In genomic region chr17:42347606-42348005, GRCh38 we compare ENCODE assay signal across 13 cellular contexts. TPM values are rescaled to one million over a fixed set of nuclear protein-coding genes. Genes with fewer than 3 reads are reported as not detected.
DNase-seq lines count a peak whose midpoint lies in the region; ATAC-seq and TF ChIP-seq lines count a peak whose summit lies in the region.
"Had no signal": no experiment of that assay in that cellular context is flagged by ENCODE, and none has a peak within 500 bp of the region (broad histone marks: within the 10 kb centered on the region; RNA-seq: fewer than 3 reads in every experiment).

No MANE protein-coding gene starts in this region.

- no peaks in the 10 kb centered on the region for H4K20me1 ChIP-seq in mammary epithelial cell (ENCODE audit: insufficient read depth, low read length)

- ATAC-seq in heart left ventricle (peak in 1 of 4 donors; percentile 4), natural killer cell (no peak), GM21737 (IDR thresholded peaks at IDR 0.05; ENCODE audit: unreplicated experiment) (no peak), GM21825 (IDR thresholded peaks at IDR 0.05; ENCODE audit: unreplicated experiment) (no peak)

- no peaks in the 10 kb centered on the region for H3K9me3 Mint-ChIP-seq in natural killer cell
- H3K9me3 Mint-ChIP-seq: activated CD4-positive, alpha-beta T cell treated with anti-CD3 and anti-CD28 coated beads, Interleukin-2, amount 10 ng/mL, durations not matched to agents 7 days and 5 days had no signal

- peaks cover 53% of the 10 kb centered on the region for H3K79me2 ChIP-seq in mammary epithelial cell (ENCODE audit: insufficient read depth, low read length)

- DNase-seq in heart left ventricle: no peak
- no peak for DNase-seq in cardiac septum (ENCODE audit: low spot score)
- DNase-seq in mammary epithelial cell: no peak
- no peak for DNase-seq in natural killer cell
- no peak for DNase-seq in uterus
- no peak for DNase-seq in GM19238 (ENCODE audit: insufficient read length, low spot score)
- DNase-seq: activated CD4-positive, alpha-beta T cell treated with anti-CD3 and anti-CD28 coated beads, Interleukin-2, amount 10 ng/mL, durations not matched to agents 7 days and 5 days; AML-193; NCI-H1092; stimulated activated CD4-positive, alpha-beta T cell treated with anti-CD3 and anti-CD28 coated beads, Interleukin-2, amount 100 ng/mL, for 48 hours had no signal

- TF ChIP-seq CTCF in heart left ventricle (IDR thresholded peaks at IDR 0.05) (no peak), mammary epithelial cell (conservative IDR thresholded peaks at IDR 0.05 in 1 of 2, IDR thresholded peaks at IDR 0.05 in 1 of 2; ENCODE audit: extremely low read depth in 1 of 2, insufficient read depth in 1 of 2, low read depth in 1 of 2, low read length in 2 of 2) (no peak), natural killer cell (IDR thresholded peaks at IDR 0.05) (no peak), uterus (IDR thresholded peaks at IDR 0.05) (no peak)

- H3K4me3 Mint-ChIP-seq in natural killer cell: no peak overlapping the region
- H3K4me3 Mint-ChIP-seq: activated CD4-positive, alpha-beta T cell treated with anti-CD3 and anti-CD28 coated beads, Interleukin-2, amount 10 ng/mL, durations not matched to agents 7 days and 5 days had no signal

- BruUV-seq in mammary epithelial cell (replicated peaks; lab: Mats Ljungman, UMichigan): no TSS peak

- H3K27me3 ChIP-seq in heart left ventricle (no peaks in the 10 kb centered on the region), mammary epithelial cell (ENCODE audit: insufficient read depth, low read length) (no peaks in the 10 kb centered on the region), uterus (no peaks in the 10 kb centered on the region)

- H3K36me3 ChIP-seq in heart left ventricle (peaks cover 0 to 55% (median 42%) of the 10 kb centered on the region in 9 donors), mammary epithelial cell (ENCODE audit: insufficient read depth, low read length) (peaks cover 5% of the 10 kb centered on the region), uterus (no peaks in the 10 kb centered on the region)

- intact Hi-C loops in heart left ventricle (cut with DNase I): loop anchor here in 4 of 10 donors (5.0 kb wide), 1 partner anchor 40 kb away; the partner anchor contains the start of gene STAT3 (in 4 of the 4)
- intact Hi-C loops in cardiac septum (cut with DNase I): no loop called here
- intact Hi-C loops in mammary epithelial cell (cut with micrococcal nuclease): loop anchor here (1.0 kb wide), 1 partner anchor 41 kb away; the partner anchor contains the start of gene STAT3
- intact Hi-C loops in natural killer cell (cut with micrococcal nuclease): no loop called here
- intact Hi-C loops in uterus (cut with DNase I; ENCODE audit: low total_unique reads): no loop called here

- H3K4me3 ChIP-seq in heart left ventricle (no peak overlapping the region), mammary epithelial cell (replicated peaks in 1 of 3; ENCODE audit: insufficient read depth in 1 of 3, low read depth in 2 of 3, low read length in 3 of 3) (no peak overlapping the region), uterus (no peak overlapping the region)
- H3K4me3 ChIP-seq: SK-N-MC had no signal

- no peaks in the 10 kb centered on the region for H3K36me3 Mint-ChIP-seq in natural killer cell

- peak overlapping the region in 9 of 12 donors; percentile 9 to 71 (median 25) for H3K27ac ChIP-seq in heart left ventricle
- no peak overlapping the region for H3K27ac ChIP-seq in mammary epithelial cell (ENCODE audit: insufficient read depth, low read depth, low read length)
- H3K27ac ChIP-seq in uterus: peak overlapping the region; percentile 81 to 82
- H3K27ac ChIP-seq: SK-N-MC had no signal

- peaks cover 36 to 39% of the 10 kb centered on the region in 2 donors for H3K4me1 Mint-ChIP-seq in natural killer cell

- H3K9ac ChIP-seq in mammary epithelial cell (ENCODE audit: insufficient read depth, low read length): no peak overlapping the region

- dilution Hi-C loops in mammary epithelial cell (cut with HindIII; ENCODE audit: low sequenced_read_pairs): no loop called here

- in situ Hi-C loops in mammary epithelial cell (cut with MboI; ENCODE audit: low sequenced_read_pairs in 2 of 2): no loop called here

- 70 to 87% (median 79%) methylated on average over 3 of the region's 3 CpGs for WGBS in heart left ventricle, 4 donors
- WGBS in mammary epithelial cell (ENCODE audit: low coverage, missing lambda C conversion rate): 81% methylated on average over 3 of the region's 3 CpGs

- CTCF ChIA-PET in mammary epithelial cell (lab: Charles Lee; ENCODE audit: low non-redundant PET): no interaction called here

- peak overlapping the region; percentile 8 for H3K4me2 ChIP-seq in mammary epithelial cell (ENCODE audit: insufficient read depth, low read depth, low read length)

- H3K27ac Mint-ChIP-seq in natural killer cell: peak overlapping the region; percentile 39 to 53
- H3K27ac Mint-ChIP-seq: activated CD4-positive, alpha-beta T cell treated with anti-CD3 and anti-CD28 coated beads, Interleukin-2, amount 10 ng/mL, durations not matched to agents 7 days and 5 days had no signal

- H3K4me1 ChIP-seq in heart left ventricle (peaks cover 4 to 62% (median 33%) of the 10 kb centered on the region in 12 donors), mammary epithelial cell (ENCODE audit: insufficient read depth, low read length) (peaks cover 11% of the 10 kb centered on the region), uterus (peaks cover 0 to 7% of the 10 kb centered on the region in 2 donors)

- TF ChIP-seq POLR2A in heart left ventricle (IDR thresholded peaks at IDR 0.05): no peak
- no peak for TF ChIP-seq POLR2A in uterus (IDR thresholded peaks at IDR 0.05)

- H3K27me3 Mint-ChIP-seq in natural killer cell (ENCODE audit: low read depth in 2 of 2): no peaks in the 10 kb centered on the region
- H3K27me3 Mint-ChIP-seq: activated CD4-positive, alpha-beta T cell treated with anti-CD3 and anti-CD28 coated beads, Interleukin-2, amount 10 ng/mL, durations not matched to agents 7 days and 5 days had no signal

- no peak overlapping the region for H2AFZ ChIP-seq in mammary epithelial cell (ENCODE audit: low read depth, low read length)

- H3K9me3 ChIP-seq in heart left ventricle (no peaks in the 10 kb centered on the region), mammary epithelial cell (replicated peaks; ENCODE audit: insufficient read depth, low read length) (no peaks in the 10 kb centered on the region), uterus (no peaks in the 10 kb centered on the region)

RNA-seq across cellular contexts. Expression of gene STAT3, which starts 40.6 kb away (rescaled TPM):
- total RNA-seq in heart left ventricle: 100 to 1,000 TPM; 111 to 614 (median 148) TPM
- polyA plus RNA-seq in heart left ventricle: 100 to 1,000 TPM in 1 of 2 donors, 10 to 100 TPM in 1; 36.0 to 152 TPM
- 159 TPM for total RNA-seq in cardiac septum
- total RNA-seq in mammary epithelial cell: 100 to 1,000 TPM in 1 of 2 donors, 10 to 100 TPM in 1; 94.3 to 191 TPM
- polyA plus RNA-seq in mammary epithelial cell: 51.3 TPM
- polyA minus RNA-seq in mammary epithelial cell: 115 TPM
- 100 to 1,000 TPM; 190 to 246 (median 206) TPM for total RNA-seq in natural killer cell
- total RNA-seq in uterus: 100 to 1,000 TPM; 115 to 298 (median 171) TPM

RNA-seq across cellular contexts. Expression of gene STAT5A, which starts 59.3 kb away (rescaled TPM):
- 10 to 100 TPM in 8 of 9 donors, 1 to 10 TPM in 1; 7.5 to 44.0 (median 15.7) TPM for total RNA-seq in heart left ventricle
- 1 to 10 TPM; 4.9 to 9.0 TPM for polyA plus RNA-seq in heart left ventricle
- 12.1 TPM for total RNA-seq in cardiac septum
- total RNA-seq in mammary epithelial cell: 10 to 100 TPM in 1 of 2 donors, 1 to 10 TPM in 1; 1.7 to 10.5 TPM
- polyA plus RNA-seq in mammary epithelial cell: 1.2 TPM
- 5.2 TPM for polyA minus RNA-seq in mammary epithelial cell
- total RNA-seq in natural killer cell: 100 to 1,000 TPM; 112 to 135 (median 117) TPM
- total RNA-seq in uterus: 10 to 100 TPM; 30.7 to 69.2 (median 33.9) TPM
